Comparison of ENCODE assay signal across 1 cellular context in the genomic region with DNA sequence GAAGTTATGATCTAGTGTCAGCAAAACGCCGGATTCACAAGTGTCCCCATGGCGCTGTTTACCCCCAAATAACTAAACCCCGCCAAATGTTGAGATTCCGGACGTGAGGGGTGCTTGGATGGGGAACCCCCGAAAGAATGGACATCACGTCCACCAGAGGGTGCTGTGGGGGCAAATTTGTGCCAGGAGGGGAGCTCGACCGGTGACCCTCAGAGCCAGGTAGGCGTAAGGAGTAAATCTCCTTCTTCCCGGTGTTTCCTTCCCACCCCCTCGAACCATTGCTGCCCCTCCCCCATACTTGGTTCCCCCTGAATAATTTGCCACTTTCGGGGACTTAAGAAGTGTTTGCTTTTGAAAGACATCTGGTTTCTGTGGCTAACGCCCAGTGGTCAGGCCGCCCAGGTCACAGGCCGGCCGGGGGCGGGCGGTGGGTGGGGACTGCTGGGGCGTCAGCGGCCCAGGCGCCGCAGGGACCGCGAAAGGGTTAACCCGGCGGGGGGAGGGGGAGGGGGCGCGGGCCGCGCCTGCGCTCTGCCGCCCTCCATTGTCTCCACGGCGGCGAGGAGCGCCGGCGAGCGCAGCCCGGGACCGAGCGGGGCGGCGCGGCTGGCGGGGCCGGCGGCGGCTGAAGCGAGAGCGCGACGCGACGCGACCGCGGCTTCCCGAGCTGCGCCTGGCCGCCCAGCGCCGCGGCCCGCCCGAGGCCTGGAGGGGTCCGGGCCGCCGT.
A peak's percentile ranks its signal among the peaks of the same experiment; 100 is the strongest.
TF ChIP-seq lines count a peak whose summit lies in the region.

A gene (plus strand): TSS at position 544 of the 727 bp plus-strand sequence. CDS start 648 bp downstream, outside the sequence.

TF ChIP-seq in GM12878, 131 proteins besides CTCF, POLR2A, EP300 and RAD21 (continued from another document and continues in another):
- TF ChIP-seq, protein P1, sequence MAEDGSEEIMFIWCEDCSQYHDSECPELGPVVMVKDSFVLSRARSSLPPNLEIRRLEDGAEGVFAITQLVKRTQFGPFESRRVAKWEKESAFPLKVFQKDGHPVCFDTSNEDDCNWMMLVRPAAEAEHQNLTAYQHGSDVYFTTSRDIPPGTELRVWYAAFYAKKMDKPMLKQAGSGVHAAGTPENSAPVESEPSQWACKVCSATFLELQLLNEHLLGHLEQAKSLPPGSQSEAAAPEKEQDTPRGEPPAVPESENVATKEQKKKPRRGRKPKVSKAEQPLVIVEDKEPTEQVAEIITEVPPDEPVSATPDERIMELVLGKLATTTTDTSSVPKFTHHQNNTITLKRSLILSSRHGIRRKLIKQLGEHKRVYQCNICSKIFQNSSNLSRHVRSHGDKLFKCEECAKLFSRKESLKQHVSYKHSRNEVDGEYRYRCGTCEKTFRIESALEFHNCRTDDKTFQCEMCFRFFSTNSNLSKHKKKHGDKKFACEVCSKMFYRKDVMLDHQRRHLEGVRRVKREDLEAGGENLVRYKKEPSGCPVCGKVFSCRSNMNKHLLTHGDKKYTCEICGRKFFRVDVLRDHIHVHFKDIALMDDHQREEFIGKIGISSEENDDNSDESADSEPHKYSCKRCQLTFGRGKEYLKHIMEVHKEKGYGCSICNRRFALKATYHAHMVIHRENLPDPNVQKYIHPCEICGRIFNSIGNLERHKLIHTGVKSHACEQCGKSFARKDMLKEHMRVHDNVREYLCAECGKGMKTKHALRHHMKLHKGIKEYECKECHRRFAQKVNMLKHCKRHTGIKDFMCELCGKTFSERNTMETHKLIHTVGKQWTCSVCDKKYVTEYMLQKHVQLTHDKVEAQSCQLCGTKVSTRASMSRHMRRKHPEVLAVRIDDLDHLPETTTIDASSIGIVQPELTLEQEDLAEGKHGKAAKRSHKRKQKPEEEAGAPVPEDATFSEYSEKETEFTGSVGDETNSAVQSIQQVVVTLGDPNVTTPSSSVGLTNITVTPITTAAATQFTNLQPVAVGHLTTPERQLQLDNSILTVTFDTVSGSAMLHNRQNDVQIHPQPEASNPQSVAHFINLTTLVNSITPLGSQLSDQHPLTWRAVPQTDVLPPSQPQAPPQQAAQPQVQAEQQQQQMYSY (CRISPR knock-in tag; IDR thresholded peaks at IDR 0.05): no peak
- TF ChIP-seq PAX5 (IDR thresholded peaks at IDR 0.05; ENCODE audit: borderline replicate concordance, low read depth, low read length) (peak; percentile 77; the same call in 1 of the 2 replicates), KDM1A (IDR thresholded peaks at IDR 0.05; ENCODE audit: borderline replicate concordance) (no peak; the same call in 1 of the 2 replicates), HDGF (IDR thresholded peaks at IDR 0.05) (no peak), ZNF24 (IDR thresholded peaks at IDR 0.05) (no peak), EGR1 (IDR thresholded peaks at IDR 0.05; ENCODE audit: borderline replicate concordance in 1 of 2, low read depth in 2 of 2, low read length in 2 of 2) (peak in 1 of 2 experiments; percentile 96; a peak in 2 of 3 replicates), ZZZ3 (IDR thresholded peaks at IDR 0.05; ENCODE audit: control insufficient read depth, insufficient read length, low read depth) (no peak), SPI1 (IDR thresholded peaks at IDR 0.05; ENCODE audit: borderline replicate concordance, insufficient read depth, low read depth, low read length) (no peak), SREBF2 (IDR thresholded peaks at IDR 0.05; ENCODE audit: low read length) (no peak), NR2C1 (IDR thresholded peaks at IDR 0.05) (no peak), STAT3 (IDR thresholded peaks at IDR 0.05; ENCODE audit: low read depth, low read length) (no peak), SRF (IDR thresholded peaks at IDR 0.05; ENCODE audit: low read depth in 2 of 2, low read length in 2 of 2) (0 out of 4 replicates have a peak, but pooled peaks of 1 of the 2 experiments have one; percentile 17), GATAD2B (conservative IDR thresholded peaks at IDR 0.05; ENCODE audit: low read depth) (no peak), NR2C2 (IDR thresholded peaks at IDR 0.05; ENCODE audit: borderline replicate concordance, control insufficient read depth, insufficient read length, low read depth) (no peak), CREM (IDR thresholded peaks at IDR 0.05; ENCODE audit: low read depth) (no peak), BMI1 (IDR thresholded peaks at IDR 0.05; ENCODE audit: borderline replicate concordance) (no peak; the same call in 1 of the 2 replicates), JUND (IDR thresholded peaks at IDR 0.05; ENCODE audit: low read depth, low read length) (0 out of 2 replicates have a peak, but pooled peaks have one; percentile 32), RAD51 (IDR thresholded peaks at IDR 0.05) (no peak), SMAD5 (IDR thresholded peaks at IDR 0.05; ENCODE audit: low read depth) (no peak)
- TF ChIP-seq, protein P2, sequence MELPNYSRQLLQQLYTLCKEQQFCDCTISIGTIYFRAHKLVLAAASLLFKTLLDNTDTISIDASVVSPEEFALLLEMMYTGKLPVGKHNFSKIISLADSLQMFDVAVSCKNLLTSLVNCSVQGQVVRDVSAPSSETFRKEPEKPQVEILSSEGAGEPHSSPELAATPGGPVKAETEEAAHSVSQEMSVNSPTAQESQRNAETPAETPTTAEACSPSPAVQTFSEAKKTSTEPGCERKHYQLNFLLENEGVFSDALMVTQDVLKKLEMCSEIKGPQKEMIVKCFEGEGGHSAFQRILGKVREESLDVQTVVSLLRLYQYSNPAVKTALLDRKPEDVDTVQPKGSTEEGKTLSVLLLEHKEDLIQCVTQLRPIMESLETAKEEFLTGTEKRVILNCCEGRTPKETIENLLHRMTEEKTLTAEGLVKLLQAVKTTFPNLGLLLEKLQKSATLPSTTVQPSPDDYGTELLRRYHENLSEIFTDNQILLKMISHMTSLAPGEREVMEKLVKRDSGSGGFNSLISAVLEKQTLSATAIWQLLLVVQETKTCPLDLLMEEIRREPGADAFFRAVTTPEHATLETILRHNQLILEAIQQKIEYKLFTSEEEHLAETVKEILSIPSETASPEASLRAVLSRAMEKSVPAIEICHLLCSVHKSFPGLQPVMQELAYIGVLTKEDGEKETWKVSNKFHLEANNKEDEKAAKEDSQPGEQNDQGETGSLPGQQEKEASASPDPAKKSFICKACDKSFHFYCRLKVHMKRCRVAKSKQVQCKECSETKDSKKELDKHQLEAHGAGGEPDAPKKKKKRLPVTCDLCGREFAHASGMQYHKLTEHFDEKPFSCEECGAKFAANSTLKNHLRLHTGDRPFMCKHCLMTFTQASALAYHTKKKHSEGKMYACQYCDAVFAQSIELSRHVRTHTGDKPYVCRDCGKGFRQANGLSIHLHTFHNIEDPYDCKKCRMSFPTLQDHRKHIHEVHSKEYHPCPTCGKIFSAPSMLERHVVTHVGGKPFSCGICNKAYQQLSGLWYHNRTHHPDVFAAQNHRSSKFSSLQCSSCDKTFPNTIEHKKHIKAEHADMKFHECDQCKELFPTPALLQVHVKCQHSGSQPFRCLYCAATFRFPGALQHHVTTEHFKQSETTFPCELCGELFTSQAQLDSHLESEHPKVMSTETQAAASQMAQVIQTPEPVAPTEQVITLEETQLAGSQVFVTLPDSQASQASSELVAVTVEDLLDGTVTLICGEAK (IDR thresholded peaks at IDR 0.05; ENCODE audit: borderline replicate concordance): no peak
- TF ChIP-seq, protein P3, sequence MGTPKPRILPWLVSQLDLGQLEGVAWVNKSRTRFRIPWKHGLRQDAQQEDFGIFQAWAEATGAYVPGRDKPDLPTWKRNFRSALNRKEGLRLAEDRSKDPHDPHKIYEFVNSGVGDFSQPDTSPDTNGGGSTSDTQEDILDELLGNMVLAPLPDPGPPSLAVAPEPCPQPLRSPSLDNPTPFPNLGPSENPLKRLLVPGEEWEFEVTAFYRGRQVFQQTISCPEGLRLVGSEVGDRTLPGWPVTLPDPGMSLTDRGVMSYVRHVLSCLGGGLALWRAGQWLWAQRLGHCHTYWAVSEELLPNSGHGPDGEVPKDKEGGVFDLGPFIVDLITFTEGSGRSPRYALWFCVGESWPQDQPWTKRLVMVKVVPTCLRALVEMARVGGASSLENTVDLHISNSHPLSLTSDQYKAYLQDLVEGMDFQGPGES (IDR thresholded peaks at IDR 0.05): no peak
- TF ChIP-seq, protein P4, sequence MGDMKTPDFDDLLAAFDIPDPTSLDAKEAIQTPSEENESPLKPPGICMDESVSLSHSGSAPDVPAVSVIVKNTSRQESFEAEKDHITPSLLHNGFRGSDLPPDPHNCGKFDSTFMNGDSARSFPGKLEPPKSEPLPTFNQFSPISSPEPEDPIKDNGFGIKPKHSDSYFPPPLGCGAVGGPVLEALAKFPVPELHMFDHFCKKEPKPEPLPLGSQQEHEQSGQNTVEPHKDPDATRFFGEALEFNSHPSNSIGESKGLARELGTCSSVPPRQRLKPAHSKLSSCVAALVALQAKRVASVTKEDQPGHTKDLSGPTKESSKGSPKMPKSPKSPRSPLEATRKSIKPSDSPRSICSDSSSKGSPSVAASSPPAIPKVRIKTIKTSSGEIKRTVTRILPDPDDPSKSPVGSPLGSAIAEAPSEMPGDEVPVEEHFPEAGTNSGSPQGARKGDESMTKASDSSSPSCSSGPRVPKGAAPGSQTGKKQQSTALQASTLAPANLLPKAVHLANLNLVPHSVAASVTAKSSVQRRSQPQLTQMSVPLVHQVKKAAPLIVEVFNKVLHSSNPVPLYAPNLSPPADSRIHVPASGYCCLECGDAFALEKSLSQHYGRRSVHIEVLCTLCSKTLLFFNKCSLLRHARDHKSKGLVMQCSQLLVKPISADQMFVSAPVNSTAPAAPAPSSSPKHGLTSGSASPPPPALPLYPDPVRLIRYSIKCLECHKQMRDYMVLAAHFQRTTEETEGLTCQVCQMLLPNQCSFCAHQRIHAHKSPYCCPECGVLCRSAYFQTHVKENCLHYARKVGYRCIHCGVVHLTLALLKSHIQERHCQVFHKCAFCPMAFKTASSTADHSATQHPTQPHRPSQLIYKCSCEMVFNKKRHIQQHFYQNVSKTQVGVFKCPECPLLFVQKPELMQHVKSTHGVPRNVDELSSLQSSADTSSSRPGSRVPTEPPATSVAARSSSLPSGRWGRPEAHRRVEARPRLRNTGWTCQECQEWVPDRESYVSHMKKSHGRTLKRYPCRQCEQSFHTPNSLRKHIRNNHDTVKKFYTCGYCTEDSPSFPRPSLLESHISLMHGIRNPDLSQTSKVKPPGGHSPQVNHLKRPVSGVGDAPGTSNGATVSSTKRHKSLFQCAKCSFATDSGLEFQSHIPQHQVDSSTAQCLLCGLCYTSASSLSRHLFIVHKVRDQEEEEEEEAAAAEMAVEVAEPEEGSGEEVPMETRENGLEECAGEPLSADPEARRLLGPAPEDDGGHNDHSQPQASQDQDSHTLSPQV (IDR thresholded peaks at IDR 0.05): no peak
- TF ChIP-seq, protein P5, sequence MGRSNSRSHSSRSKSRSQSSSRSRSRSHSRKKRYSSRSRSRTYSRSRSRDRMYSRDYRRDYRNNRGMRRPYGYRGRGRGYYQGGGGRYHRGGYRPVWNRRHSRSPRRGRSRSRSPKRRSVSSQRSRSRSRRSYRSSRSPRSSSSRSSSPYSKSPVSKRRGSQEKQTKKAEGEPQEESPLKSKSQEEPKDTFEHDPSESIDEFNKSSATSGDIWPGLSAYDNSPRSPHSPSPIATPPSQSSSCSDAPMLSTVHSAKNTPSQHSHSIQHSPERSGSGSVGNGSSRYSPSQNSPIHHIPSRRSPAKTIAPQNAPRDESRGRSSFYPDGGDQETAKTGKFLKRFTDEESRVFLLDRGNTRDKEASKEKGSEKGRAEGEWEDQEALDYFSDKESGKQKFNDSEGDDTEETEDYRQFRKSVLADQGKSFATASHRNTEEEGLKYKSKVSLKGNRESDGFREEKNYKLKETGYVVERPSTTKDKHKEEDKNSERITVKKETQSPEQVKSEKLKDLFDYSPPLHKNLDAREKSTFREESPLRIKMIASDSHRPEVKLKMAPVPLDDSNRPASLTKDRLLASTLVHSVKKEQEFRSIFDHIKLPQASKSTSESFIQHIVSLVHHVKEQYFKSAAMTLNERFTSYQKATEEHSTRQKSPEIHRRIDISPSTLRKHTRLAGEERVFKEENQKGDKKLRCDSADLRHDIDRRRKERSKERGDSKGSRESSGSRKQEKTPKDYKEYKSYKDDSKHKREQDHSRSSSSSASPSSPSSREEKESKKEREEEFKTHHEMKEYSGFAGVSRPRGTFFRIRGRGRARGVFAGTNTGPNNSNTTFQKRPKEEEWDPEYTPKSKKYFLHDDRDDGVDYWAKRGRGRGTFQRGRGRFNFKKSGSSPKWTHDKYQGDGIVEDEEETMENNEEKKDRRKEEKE (IDR thresholded peaks at IDR 0.05): no peak
- TF ChIP-seq, protein P6, sequence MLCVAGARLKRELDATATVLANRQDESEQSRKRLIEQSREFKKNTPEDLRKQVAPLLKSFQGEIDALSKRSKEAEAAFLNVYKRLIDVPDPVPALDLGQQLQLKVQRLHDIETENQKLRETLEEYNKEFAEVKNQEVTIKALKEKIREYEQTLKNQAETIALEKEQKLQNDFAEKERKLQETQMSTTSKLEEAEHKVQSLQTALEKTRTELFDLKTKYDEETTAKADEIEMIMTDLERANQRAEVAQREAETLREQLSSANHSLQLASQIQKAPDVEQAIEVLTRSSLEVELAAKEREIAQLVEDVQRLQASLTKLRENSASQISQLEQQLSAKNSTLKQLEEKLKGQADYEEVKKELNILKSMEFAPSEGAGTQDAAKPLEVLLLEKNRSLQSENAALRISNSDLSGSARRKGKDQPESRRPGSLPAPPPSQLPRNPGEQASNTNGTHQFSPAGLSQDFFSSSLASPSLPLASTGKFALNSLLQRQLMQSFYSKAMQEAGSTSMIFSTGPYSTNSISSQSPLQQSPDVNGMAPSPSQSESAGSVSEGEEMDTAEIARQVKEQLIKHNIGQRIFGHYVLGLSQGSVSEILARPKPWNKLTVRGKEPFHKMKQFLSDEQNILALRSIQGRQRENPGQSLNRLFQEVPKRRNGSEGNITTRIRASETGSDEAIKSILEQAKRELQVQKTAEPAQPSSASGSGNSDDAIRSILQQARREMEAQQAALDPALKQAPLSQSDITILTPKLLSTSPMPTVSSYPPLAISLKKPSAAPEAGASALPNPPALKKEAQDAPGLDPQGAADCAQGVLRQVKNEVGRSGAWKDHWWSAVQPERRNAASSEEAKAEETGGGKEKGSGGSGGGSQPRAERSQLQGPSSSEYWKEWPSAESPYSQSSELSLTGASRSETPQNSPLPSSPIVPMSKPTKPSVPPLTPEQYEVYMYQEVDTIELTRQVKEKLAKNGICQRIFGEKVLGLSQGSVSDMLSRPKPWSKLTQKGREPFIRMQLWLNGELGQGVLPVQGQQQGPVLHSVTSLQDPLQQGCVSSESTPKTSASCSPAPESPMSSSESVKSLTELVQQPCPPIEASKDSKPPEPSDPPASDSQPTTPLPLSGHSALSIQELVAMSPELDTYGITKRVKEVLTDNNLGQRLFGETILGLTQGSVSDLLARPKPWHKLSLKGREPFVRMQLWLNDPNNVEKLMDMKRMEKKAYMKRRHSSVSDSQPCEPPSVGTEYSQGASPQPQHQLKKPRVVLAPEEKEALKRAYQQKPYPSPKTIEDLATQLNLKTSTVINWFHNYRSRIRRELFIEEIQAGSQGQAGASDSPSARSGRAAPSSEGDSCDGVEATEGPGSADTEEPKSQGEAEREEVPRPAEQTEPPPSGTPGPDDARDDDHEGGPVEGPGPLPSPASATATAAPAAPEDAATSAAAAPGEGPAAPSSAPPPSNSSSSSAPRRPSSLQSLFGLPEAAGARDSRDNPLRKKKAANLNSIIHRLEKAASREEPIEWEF (IDR thresholded peaks at IDR 0.05; ENCODE audit: insufficient replicate concordance, low read depth, low read length): no peak
- TF ChIP-seq, protein P7, sequence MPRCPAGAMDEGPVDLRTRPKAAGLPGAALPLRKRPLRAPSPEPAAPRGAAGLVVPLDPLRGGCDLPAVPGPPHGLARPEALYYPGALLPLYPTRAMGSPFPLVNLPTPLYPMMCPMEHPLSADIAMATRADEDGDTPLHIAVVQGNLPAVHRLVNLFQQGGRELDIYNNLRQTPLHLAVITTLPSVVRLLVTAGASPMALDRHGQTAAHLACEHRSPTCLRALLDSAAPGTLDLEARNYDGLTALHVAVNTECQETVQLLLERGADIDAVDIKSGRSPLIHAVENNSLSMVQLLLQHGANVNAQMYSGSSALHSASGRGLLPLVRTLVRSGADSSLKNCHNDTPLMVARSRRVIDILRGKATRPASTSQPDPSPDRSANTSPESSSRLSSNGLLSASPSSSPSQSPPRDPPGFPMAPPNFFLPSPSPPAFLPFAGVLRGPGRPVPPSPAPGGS (IDR thresholded peaks at IDR 0.05; ENCODE audit: borderline replicate concordance, insufficient read depth, low read depth, low read length, poor library complexity, severe bottlenecking): peak; percentile 68
